In genomic region chr15:82331576-82332304, GRCh38 we compare ENCODE assay signal across 8 cellular contexts. TPM values are rescaled to one million over a fixed set of nuclear protein-coding genes. Genes with fewer than 3 reads are reported as not detected.
DNase-seq lines count a peak whose midpoint lies in the region; ATAC-seq, FAIRE-seq and TF ChIP-seq lines count a peak whose summit lies in the region.
"Not testable (repeated sequence)": the region's sequence is repeated elsewhere in the genome, so short reads cannot be mapped to it uniquely, and the experiment has no call there.

No MANE protein-coding gene starts in this region.

- not testable (repeated sequence) for H3K36me3 Mint-ChIP-seq in activated CD4-positive, alpha-beta T cell treated with anti-CD3 and anti-CD28 coated beads for 36 hours (ENCODE audit: low read depth); activated naive CD4-positive, alpha-beta T cell treated with anti-CD3 and anti-CD28 coated beads, Interleukin-2, amount 50 U/mL, for 72 hours; type B pancreatic cell

- H3K4me1 ChIP-seq in DND-41 (ENCODE audit: insufficient read depth, low read length); HepG2 (ENCODE audit: insufficient read depth, low read length): not testable (repeated sequence)

- H3K4me3 ChIP-seq in DND-41 (ENCODE audit: low read depth in 1 of 2, low read length in 2 of 2); HepG2 (replicated peaks in 1 of 3; ENCODE audit: insufficient read depth in 1 of 3, low read depth in 2 of 3, low read length in 3 of 3): not testable (repeated sequence)

- not testable (repeated sequence) for H3K4me1 Mint-ChIP-seq in activated CD4-positive, alpha-beta T cell treated with anti-CD3 and anti-CD28 coated beads for 36 hours; type B pancreatic cell (ENCODE audit: unreplicated experiment)

- H4K20me1 ChIP-seq in DND-41 (ENCODE audit: insufficient read depth, low read length); HepG2 (ENCODE audit: insufficient read depth, low read length): not testable (repeated sequence)

- CTCF ChIA-PET in activated CD4-positive, alpha-beta T cell treated with anti-CD3 and anti-CD28 coated beads for 36 hours (lab: Charles Lee); HepG2 (lab: Yijun Ruan, JAX; ENCODE audit: low intra/inter-chr PET ratio, low total read pairs): not testable (repeated sequence)

- H3K27ac ChIP-seq in DND-41 (ENCODE audit: low read length); HepG2 (ENCODE audit: extremely low read length, insufficient read depth, low read length): not testable (repeated sequence)

- intact Hi-C loops in activated CD4-positive, alpha-beta T cell treated with anti-CD3 and anti-CD28 coated beads for 36 hours (cut with DNase I, micrococcal nuclease); HepG2 (cut with micrococcal nuclease; ENCODE audit: unreplicated experiment): not testable (repeated sequence)

- not testable (repeated sequence) for H3K27me3 ChIP-seq in DND-41 (ENCODE audit: insufficient read depth, low read length, poor library complexity); HepG2 (ENCODE audit: control insufficient read depth in 1 of 2, insufficient read depth in 2 of 2, low read length in 2 of 2)

- H3K4me3 Mint-ChIP-seq in activated CD4-positive, alpha-beta T cell treated with anti-CD3 and anti-CD28 coated beads for 36 hours; type B pancreatic cell: not testable (repeated sequence)

- WGBS in HepG2 (ENCODE audit: low lambda C conversion rate), result no CpG with 5 or more reads among the region's 3 CpGs

- not testable (repeated sequence) for FAIRE-seq in HepG2 (lab: Jason Lieb, UNC)

- peak; percentile 97 for ATAC-seq in DND-41 (ENCODE audit: insufficient read depth, low read depth)
- peak; percentile 61 for ATAC-seq in GM19463 (IDR thresholded peaks at IDR 0.05; ENCODE audit: unreplicated experiment)
- ATAC-seq in HG02610 (IDR thresholded peaks at IDR 0.05; ENCODE audit: unreplicated experiment), result peak; percentile 51
- peak; percentile 64 for ATAC-seq in HG03159 (IDR thresholded peaks at IDR 0.05; ENCODE audit: unreplicated experiment)
- peak; percentile 88 for ATAC-seq in activated CD4-positive, alpha-beta T cell treated with anti-CD3 and anti-CD28 coated beads for 36 hours
- ATAC-seq in activated naive CD4-positive, alpha-beta T cell treated with anti-CD3 and anti-CD28 coated beads, Interleukin-2, amount 50 U/mL, for 72 hours, result peak; percentile 57 to 73
- peak; percentile 4; the same call in 2 of the 3 replicates for ATAC-seq in HepG2

- BruUV-seq in HepG2 (replicated peaks; lab: Mats Ljungman, UMichigan), result not testable (repeated sequence)

- DNase-seq in DND-41 (peak; percentile 33), type B pancreatic cell (ENCODE audit: extremely low spot score, unreplicated experiment) (peak; percentile 13)
- DNase-seq in activated CD4-positive, alpha-beta T cell treated with anti-CD3 and anti-CD28 coated beads for 36 hours; activated naive CD4-positive, alpha-beta T cell treated with anti-CD3 and anti-CD28 coated beads, Interleukin-2, amount 50 U/mL, for 72 hours (ENCODE audit: low spot score in 2 of 2); HepG2 (ENCODE audit: low spot score): not testable (repeated sequence)

- not testable (repeated sequence) for TF ChIP-seq EP300 in HepG2 (IDR thresholded peaks at IDR 0.05; ENCODE audit: low read depth in 2 of 2, low read length in 2 of 2); HepG2 (CRISPR knock-in tag; IDR thresholded peaks at IDR 0.05; ENCODE audit: borderline replicate concordance)

- H3K9me3 ChIP-seq in DND-41 (ENCODE audit: insufficient read depth, low read length, severe bottlenecking); HepG2 (ENCODE audit: low read length): not testable (repeated sequence)

- POLR2A ChIA-PET in activated CD4-positive, alpha-beta T cell treated with anti-CD3 and anti-CD28 coated beads for 36 hours (lab: Charles Lee); HepG2 (lab: Yijun Ruan, JAX): not testable (repeated sequence)

- TF ChIP-seq RAD21 in HepG2 (CRISPR knock-in tag; IDR thresholded peaks at IDR 0.05), result not testable (repeated sequence)

- not testable (repeated sequence) for TF ChIP-seq CTCF in DND-41 (IDR thresholded peaks at IDR 0.05; ENCODE audit: borderline replicate concordance, extremely low read depth, low read length, poor library complexity, severe bottlenecking); HepG2 (CRISPR knock-in tag; IDR thresholded peaks at IDR 0.05); type B pancreatic cell (conservative IDR thresholded peaks at IDR 0.05)

- in situ Hi-C loops in HepG2 (cut with HindIII; ENCODE audit: extremely low pct_ligation_motif_present, low pct_unique_long_range_greater_than_20kb), result not testable (repeated sequence)

- H3K9ac ChIP-seq in DND-41 (ENCODE audit: low read depth, low read length); HepG2 (ENCODE audit: insufficient read depth, low read depth, low read length): not testable (repeated sequence)

- not testable (repeated sequence) for TF ChIP-seq POLR2A in HepG2 (IDR thresholded peaks at IDR 0.05; ENCODE audit: insufficient read depth in 1 of 2, low read depth in 2 of 2, low read length in 2 of 2)

- not testable (repeated sequence) for H3K4me2 ChIP-seq in DND-41 (ENCODE audit: insufficient read depth, low read length); HepG2 (ENCODE audit: low read depth, low read length)

- H3K9me3 Mint-ChIP-seq in activated CD4-positive, alpha-beta T cell treated with anti-CD3 and anti-CD28 coated beads for 36 hours (ENCODE audit: low read depth); activated naive CD4-positive, alpha-beta T cell treated with anti-CD3 and anti-CD28 coated beads, Interleukin-2, amount 50 U/mL, for 72 hours; type B pancreatic cell: not testable (repeated sequence)

- not testable (repeated sequence) for H3K79me2 ChIP-seq in DND-41 (ENCODE audit: insufficient read depth, low read length); HepG2 (ENCODE audit: insufficient read depth, low read length)

- H3K27ac Mint-ChIP-seq in activated CD4-positive, alpha-beta T cell treated with anti-CD3 and anti-CD28 coated beads for 36 hours; activated naive CD4-positive, alpha-beta T cell treated with anti-CD3 and anti-CD28 coated beads, Interleukin-2, amount 50 U/mL, for 72 hours; type B pancreatic cell: not testable (repeated sequence)

- not testable (repeated sequence) for H3K36me3 ChIP-seq in DND-41 (ENCODE audit: insufficient read depth, low read length); HepG2 (replicated peaks in 1 of 2; ENCODE audit: control insufficient read depth in 1 of 2, insufficient read depth in 2 of 2, low read length in 2 of 2)

- not testable (repeated sequence) for H2AFZ ChIP-seq in DND-41 (ENCODE audit: low read depth, low read length); HepG2 (ENCODE audit: low read length)

- not testable (repeated sequence) for H3K27me3 Mint-ChIP-seq in activated CD4-positive, alpha-beta T cell treated with anti-CD3 and anti-CD28 coated beads for 36 hours; type B pancreatic cell

RNA-seq across cellular contexts. Expression of gene GOLGA6L10, which starts 17.5 kb away (rescaled TPM):
- 1 to 10 TPM in 1 of 2 experiments, under 1 TPM in 1; 0.97 to 1.6 TPM for total RNA-seq in activated CD4-positive, alpha-beta T cell treated with anti-CD3 and anti-CD28 coated beads for 36 hours
- 1 to 10 TPM in 1 of 2 donors, under 1 TPM in 1; 0.57 to 1.8 TPM for total RNA-seq in activated naive CD4-positive, alpha-beta T cell treated with anti-CD3 and anti-CD28 coated beads, Interleukin-2, amount 50 U/mL, for 72 hours
- total RNA-seq in HepG2 (2016; rRNA removed; fragmentation: Illumina TruSeq; extraction: Trizol), result 0.87 and 1.5 TPM in 2 replicates
- total RNA-seq in HepG2 (2016; cell fraction: cytosol; rRNA removed; fragmentation: Illumina TruSeq; extraction: Trizol; ENCODE audit: low read depth), result 0.71 and 1.5 TPM in 2 replicates
- 0.77 and 1.4 TPM in 2 replicates for total RNA-seq in HepG2 (2016; cell fraction: insoluble cytoplasmic fraction; rRNA removed; fragmentation: Illumina TruSeq; extraction: Trizol)
- total RNA-seq in HepG2 (2016; cell fraction: membrane; rRNA removed; fragmentation: Illumina TruSeq; extraction: Trizol), result 0.62 and 1.2 TPM in 2 replicates
- total RNA-seq in HepG2 (2016; cell fraction: nucleus; rRNA removed; fragmentation: Illumina TruSeq; extraction: Trizol), result 2.7 and 4.3 TPM in 2 replicates
- polyA plus RNA-seq in HepG2 (2011; rRNA removed), result 2.2 and 2.5 TPM in 2 replicates
- 0.54 and 0.59 TPM in 2 replicates for polyA plus RNA-seq in HepG2 (2011; cell fraction: cytosol; rRNA removed)
- polyA plus RNA-seq in HepG2 (2011; cell fraction: nucleus; rRNA removed), result 4.1 and 4.5 TPM in 2 replicates
- polyA plus RNA-seq in HepG2 (2012), result 1.5 and 3.4 TPM in 2 replicates
- polyA plus RNA-seq in HepG2 (2016; cell fraction: cytosol; fragmentation: Illumina TruSeq; extraction: Trizol; ENCODE audit: low read depth), result 0.10 and 0.14 TPM in 2 replicates
- 0.74 and 0.91 TPM in 2 replicates for polyA plus RNA-seq in HepG2 (2016; cell fraction: insoluble cytoplasmic fraction; fragmentation: Illumina TruSeq; extraction: Trizol; ENCODE audit: low read depth)
- polyA plus RNA-seq in HepG2 (2016; cell fraction: membrane; fragmentation: Illumina TruSeq; extraction: Trizol; ENCODE audit: low read depth), result 0.39 and 0.42 TPM in 2 replicates
- polyA plus RNA-seq in HepG2 (2016; cell fraction: nucleus; fragmentation: Illumina TruSeq; extraction: Trizol; ENCODE audit: insufficient read depth, low read depth), result 11.7 and 12.5 TPM in 2 replicates
- polyA minus RNA-seq in HepG2 (2011; rRNA and poly(A)+ RNA removed; ENCODE audit: low replicate concordance), result 0.72 TPM in 1 of 2 replicates, not detected in the other
- 0.18 and 0.20 TPM in 2 replicates for polyA minus RNA-seq in HepG2 (2011; cell fraction: cytosol; rRNA and poly(A)+ RNA removed)
- 2.5 and 3.7 TPM in 2 replicates for polyA minus RNA-seq in HepG2 (2011; cell fraction: nucleus; rRNA and poly(A)+ RNA removed)
- 2.7 and 6.3 TPM in 2 replicates for total RNA-seq in type B pancreatic cell (ENCODE audit: low replicate concordance)

Comparison
In these comparisons a context has a peak if more than half of its experiments do, and no peak if none do; other contexts are left out.
1. ATAC-seq: peak in every context shown above with its lines; median percentile 97 in DND-41; 88 in activated CD4-positive, alpha-beta T cell treated with anti-CD3 and anti-CD28 coated beads for 36 hours; 65 in activated naive CD4-positive, alpha-beta T cell treated with anti-CD3 and anti-CD28 coated beads, Interleukin-2, amount 50 U/mL, for 72 hours; 64 in HG03159; 61 in GM19463; 51 in HG02610; 4 in HepG2.